Comparison of ENCODE assay signal across 8 cellular contexts in the genomic region with DNA sequence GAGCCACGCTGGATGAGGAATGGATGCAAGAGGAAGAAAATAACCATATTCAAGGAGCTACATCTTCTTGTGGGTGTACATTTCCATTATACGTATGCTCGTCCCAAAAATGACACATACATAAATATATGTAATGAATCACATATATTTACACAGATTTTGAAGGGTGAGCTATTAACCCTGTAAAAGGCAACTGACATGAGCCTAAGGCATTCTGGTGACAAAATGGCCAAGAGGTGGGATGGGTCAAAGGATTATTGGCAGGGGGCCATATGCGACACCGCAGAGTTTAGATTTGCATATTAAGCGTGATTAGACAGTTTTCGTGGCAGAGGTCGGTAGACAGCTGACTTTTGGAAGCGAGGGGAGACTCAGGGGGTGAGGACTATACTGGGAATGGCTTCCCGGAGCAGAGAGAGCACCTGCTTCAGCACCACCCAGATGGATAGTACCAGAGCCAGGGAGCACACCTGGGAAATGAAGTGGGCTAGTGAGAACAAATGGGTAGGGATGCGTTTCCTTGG. TPM values are rescaled to one million over a fixed set of nuclear protein-coding genes. Genes with fewer than 3 reads are reported as not detected.
DNase-seq lines count a peak whose midpoint lies in the region; ATAC-seq lines count a peak whose summit lies in the region.

No MANE protein-coding gene starts in this region.

- POLR2A ChIA-PET in activated CD4-positive, alpha-beta memory T cell treated with anti-CD3 and anti-CD28 coated beads, Interleukin-2, amount 10 ng/mL, durations not matched to agents 7 days and 5 days (lab: Charles Lee): interaction anchor here (0.5 to 1.3 kb wide), 2 partner anchors 13 to 116 kb away, joined by 3 read pairs; no protein-coding TSS in a partner anchor

- ATAC-seq in right cardiac atrium (peak in 1 of 2 donors; percentile 10), GM21576 (IDR thresholded peaks at IDR 0.05; ENCODE audit: unreplicated experiment) (no peak)

- H3K9me3 ChIP-seq in right cardiac atrium (ENCODE audit: control insufficient read depth, low read length): no peaks in the 10 kb centered on the region

- H3K36me3 Mint-ChIP-seq in activated CD4-positive, alpha-beta memory T cell treated with anti-CD3 and anti-CD28 coated beads, Interleukin-2, amount 10 ng/mL, durations not matched to agents 7 days and 5 days (ENCODE audit: low read depth): no peaks in the 10 kb centered on the region

- DNase-seq in DMS153 treated with DMSO at 0.1 percent for 48 hours (lab: John Stamatoyannopoulos, UW; ENCODE audit: unreplicated experiment) (peak; percentile 16), NCI-H1417 (lab: John Stamatoyannopoulos, UW) (peak; percentile 76 to 93 (median 77)), right cardiac atrium (peak; percentile 21 to 55 (median 50)), retina (peak; percentile 72), GM19240 (ENCODE audit: insufficient read length, low spot score) (no peak), OCI-M2 (lab: John Stamatoyannopoulos, UW; ENCODE audit: unreplicated experiment) (no peak)
- DNase-seq in activated CD4-positive, alpha-beta memory T cell treated with anti-CD3 and anti-CD28 coated beads, Interleukin-2, amount 10 ng/mL, durations not matched to agents 7 days and 5 days: no peak

- H3K4me1 Mint-ChIP-seq in activated CD4-positive, alpha-beta memory T cell treated with anti-CD3 and anti-CD28 coated beads, Interleukin-2, amount 10 ng/mL, durations not matched to agents 7 days and 5 days: peaks cover 7% of the 10 kb centered on the region

- H3K4me1 ChIP-seq in right cardiac atrium (ENCODE audit: control insufficient read depth, insufficient read depth, low read length): peaks cover 3% of the 10 kb centered on the region

- no peak overlapping the region for H3K27ac Mint-ChIP-seq in activated CD4-positive, alpha-beta memory T cell treated with anti-CD3 and anti-CD28 coated beads, Interleukin-2, amount 10 ng/mL, durations not matched to agents 7 days and 5 days

- no peaks in the 10 kb centered on the region for H3K9me3 Mint-ChIP-seq in activated CD4-positive, alpha-beta memory T cell treated with anti-CD3 and anti-CD28 coated beads, Interleukin-2, amount 10 ng/mL, durations not matched to agents 7 days and 5 days

- peak overlapping the region; percentile 44 for H3K4me3 Mint-ChIP-seq in activated CD4-positive, alpha-beta memory T cell treated with anti-CD3 and anti-CD28 coated beads, Interleukin-2, amount 10 ng/mL, durations not matched to agents 7 days and 5 days

- CTCF ChIA-PET in activated CD4-positive, alpha-beta memory T cell treated with anti-CD3 and anti-CD28 coated beads, Interleukin-2, amount 10 ng/mL, durations not matched to agents 7 days and 5 days (lab: Charles Lee): no interaction called here

- H3K27me3 ChIP-seq in right cardiac atrium (ENCODE audit: control insufficient read depth, insufficient read depth): no peaks in the 10 kb centered on the region

- H3K27me3 Mint-ChIP-seq in activated CD4-positive, alpha-beta memory T cell treated with anti-CD3 and anti-CD28 coated beads, Interleukin-2, amount 10 ng/mL, durations not matched to agents 7 days and 5 days: peaks cover 66% of the 10 kb centered on the region

- peak overlapping the region; percentile 93 for H3K27ac ChIP-seq in right cardiac atrium (ENCODE audit: low read length)

- H3K4me3 ChIP-seq in right cardiac atrium (ENCODE audit: low read length): peak overlapping the region; percentile 75

- intact Hi-C loops in right cardiac atrium (cut with DNase I): no loop called here

- 7% methylated on average over 11 of the region's 11 CpGs for WGBS in right cardiac atrium

RNA-seq across cellular contexts. Expression of gene CNRIP1, which starts 0.4 kb away (rescaled TPM):
- total RNA-seq in activated CD4-positive, alpha-beta memory T cell treated with anti-CD3 and anti-CD28 coated beads, Interleukin-2, amount 10 ng/mL, durations not matched to agents 7 days and 5 days: not detected
- 10 to 100 TPM; 16.9 to 24.1 (median 20.0) TPM for total RNA-seq in right cardiac atrium
- polyA plus RNA-seq in right cardiac atrium: 16.8 TPM

RNA-seq across cellular contexts. Expression of gene PLEK, which starts 44.9 kb away (rescaled TPM):
- 10 to 100 TPM in 1 of 2 experiments, 1 to 10 TPM in 1; 9.5 to 10.9 TPM for total RNA-seq in activated CD4-positive, alpha-beta memory T cell treated with anti-CD3 and anti-CD28 coated beads, Interleukin-2, amount 10 ng/mL, durations not matched to agents 7 days and 5 days
- 1 to 10 TPM; 4.0 to 6.6 (median 4.3) TPM for total RNA-seq in right cardiac atrium
- polyA plus RNA-seq in right cardiac atrium: 1.3 TPM

Comparison
In these comparisons a context has a peak if more than half of its experiments do, and no peak if none do; other contexts are left out.
1. DNase-seq: peak in DMS153 treated with DMSO at 0.1 percent for 48 hours (single experiment), NCI-H1417 (3 of 3), right cardiac atrium (3 of 3) and retina (single experiment); none in activated CD4-positive, alpha-beta memory T cell treated with anti-CD3 and anti-CD28 coated beads, Interleukin-2, amount 10 ng/mL, durations not matched to agents 7 days and 5 days (single experiment), GM19240 (single experiment) and OCI-M2 (single experiment).
2. RNA of gene CNRIP1, which starts 0.4 kb away (total RNA-seq): 16.9 to 24.1 TPM in right cardiac atrium; not detected in activated CD4-positive, alpha-beta memory T cell treated with anti-CD3 and anti-CD28 coated beads, Interleukin-2, amount 10 ng/mL, durations not matched to agents 7 days and 5 days; every median in the first group is over 10 times any median in the second.